1 cellular context compared by ENCODE assay signal in genomic region chr2:201668402-201668801, GRCh38.
TF ChIP-seq lines count a peak whose summit lies in the region.

No MANE protein-coding gene starts in this region.

TF ChIP-seq in HepG2, 621 proteins besides CTCF, POLR2A, EP300 and RAD21:
- TF ChIP-seq GABPA (IDR thresholded peaks at IDR 0.05; ENCODE audit: low read depth, low read length) (no peak), GABPA (CRISPR knock-in tag; IDR thresholded peaks at IDR 0.05; ENCODE audit: low read depth) (no peak), HIVEP1 (CRISPR knock-in tag; IDR thresholded peaks at IDR 0.05) (no peak)
